In genomic region chr5:110442856-110443255, GRCh38 we compare ENCODE assay signal across 18 cellular contexts.
A peak's percentile ranks its signal among the peaks of the same experiment; 100 is the strongest.
DNase-seq lines count a peak whose midpoint lies in the region; ATAC-seq and TF ChIP-seq lines count a peak whose summit lies in the region.
"Had no signal": no experiment of that assay in that cellular context is flagged by ENCODE, and none has a peak within 500 bp of the region (broad histone marks: within the 10 kb centered on the region; RNA-seq: fewer than 3 reads in every experiment).

No MANE protein-coding gene starts in this region.

- H3K14ac ChIP-seq in trophoblast cell (ENCODE audit: low read length): no peak overlapping the region

- 0 out of 2 replicates have a peak overlapping the region, but pooled peaks have one; percentile 49 for H3K27ac Mint-ChIP-seq in GM23338
- no peak overlapping the region for H3K27ac Mint-ChIP-seq in Caco-2 (ENCODE audit: unreplicated experiment)
- H3K27ac Mint-ChIP-seq: CD4-positive, alpha-beta T cell; IgD-negative memory B cell had no signal

- H2BK12ac ChIP-seq in trophoblast cell (ENCODE audit: low read length): no peak overlapping the region

- no peak overlapping the region for H4K8ac ChIP-seq in trophoblast cell (ENCODE audit: low read depth, low read length)

- H4K20me1 ChIP-seq in GM23338 (replicated peaks; ENCODE audit: insufficient read depth): no peaks in the 10 kb centered on the region

- H3K4me1 Mint-ChIP-seq in GM23338 (peaks cover 5% of the 10 kb centered on the region; the same call in 2 of the 3 replicates), Caco-2 (ENCODE audit: low read depth, unreplicated experiment) (no peaks in the 10 kb centered on the region)
- H3K4me1 Mint-ChIP-seq: IgD-negative memory B cell had no signal

- no peaks in the 10 kb centered on the region for H3K79me2 ChIP-seq in GM23338 (replicated peaks; ENCODE audit: insufficient read depth)
- H3K79me2 ChIP-seq in trophoblast cell (ENCODE audit: control insufficient read depth, insufficient read depth, low read length, poor library complexity): no peaks in the 10 kb centered on the region

- H3K27me3 ChIP-seq in GM23338 (ENCODE audit: insufficient read depth): no peaks in the 10 kb centered on the region
- H3K27me3 ChIP-seq in lower lobe of right lung (ENCODE audit: low read depth): no peaks in the 10 kb centered on the region
- H3K27me3 ChIP-seq in trophoblast cell (ENCODE audit: insufficient read depth, low read length): no peaks in the 10 kb centered on the region
- H3K27me3 ChIP-seq in Caco-2 (replicated peaks; ENCODE audit: control insufficient read depth, insufficient read depth, low read length): no peaks in the 10 kb centered on the region

- H3K9me2 ChIP-seq in GM23338 (ENCODE audit: insufficient read depth): no peaks in the 10 kb centered on the region

- H3K4me3 Mint-ChIP-seq in GM23338: no peak overlapping the region
- no peak overlapping the region for H3K4me3 Mint-ChIP-seq in Caco-2 (ENCODE audit: unreplicated experiment)
- H3K4me3 Mint-ChIP-seq: CD4-positive, alpha-beta T cell; IgD-negative memory B cell had no signal

- no peaks in the 10 kb centered on the region for H3K36me3 ChIP-seq in GM23338 (ENCODE audit: insufficient read depth)
- H3K36me3 ChIP-seq in lower lobe of right lung: no peaks in the 10 kb centered on the region
- H3K36me3 ChIP-seq in trophoblast cell (ENCODE audit: control insufficient read depth in 1 of 2, insufficient read depth in 2 of 2, low read length in 2 of 2): no peaks in the 10 kb centered on the region
- H3K36me3 ChIP-seq in Caco-2 (ENCODE audit: control insufficient read depth, insufficient read depth, low read length): no peaks in the 10 kb centered on the region

- H3K79me1 ChIP-seq in trophoblast cell (ENCODE audit: low read length): no peaks in the 10 kb centered on the region

- no peak overlapping the region for H3K4me3 ChIP-seq in GM23338
- no peak overlapping the region for H3K4me3 ChIP-seq in lower lobe of right lung
- no peak overlapping the region for H3K4me3 ChIP-seq in trophoblast cell (ENCODE audit: low read depth, low read length)
- H3K4me3 ChIP-seq in Caco-2 (ENCODE audit: low read depth, low read length): no peak overlapping the region
- H3K4me3 ChIP-seq: A549 had no signal

- H3K4me1 ChIP-seq in GM23338 (ENCODE audit: insufficient read depth): no peaks in the 10 kb centered on the region
- H3K4me1 ChIP-seq in lower lobe of right lung: no peaks in the 10 kb centered on the region
- peaks cover 3 to 5% of the 10 kb centered on the region in 2 experiments for H3K4me1 ChIP-seq in trophoblast cell (ENCODE audit: control insufficient read depth in 1 of 2, insufficient read depth in 2 of 2, low read length in 2 of 2)
- peaks cover 10% of the 10 kb centered on the region; the same call in 1 of the 2 replicates for H3K4me1 ChIP-seq in Caco-2
- H3K4me1 ChIP-seq: A549 had no signal

- no peak overlapping the region for H3K18ac ChIP-seq in trophoblast cell (ENCODE audit: low read length)

- ATAC-seq in GM23338: no peak
- ATAC-seq in lower lobe of right lung: peak; percentile 14 to 23
- peak; percentile 23 for ATAC-seq in stimulated activated naive CD8-positive, alpha-beta T cell treated with anti-CD3 and anti-CD28 coated beads, Interleukin-15, Interleukin-2, amounts not matched to agents 100 U/mL and 50 U/mL, for 24 hours
- ATAC-seq in HG02885 (IDR thresholded peaks at IDR 0.05; ENCODE audit: poor library complexity, unreplicated experiment): no peak
- ATAC-seq: A549, HepG2 had no signal

- CTCF ChIA-PET in Caco-2 (lab: Charles Lee): no interaction called here

- no peak overlapping the region for H4K91ac ChIP-seq in trophoblast cell (ENCODE audit: low read depth, low read length)

- no peak for DNase-seq in GM23338 (ENCODE audit: low spot score)
- DNase-seq in lower lobe of right lung: no peak
- no peak for DNase-seq in trophoblast cell
- DNase-seq in stimulated activated naive CD8-positive, alpha-beta T cell treated with anti-CD3 and anti-CD28 coated beads, Interleukin-15, Interleukin-2, amounts not matched to agents 100 U/mL and 50 U/mL, for 24 hours: no peak
- DNase-seq in medulla oblongata (ENCODE audit: extremely low spot score): no peak
- DNase-seq in Caco-2: no peak
- DNase-seq in NCI-H82 (lab: John Stamatoyannopoulos, UW): no peak
- DNase-seq: AML-193; CD4-positive, alpha-beta T cell; DMS79 treated with DMSO at 0.1 percent for 48 hours; GF-D8; HCEC 1CT had no signal

- H3K36me3 Mint-ChIP-seq in GM23338 (ENCODE audit: low read depth) (no peaks in the 10 kb centered on the region), Caco-2 (ENCODE audit: insufficient read depth, unreplicated experiment) (no peaks in the 10 kb centered on the region)
- H3K36me3 Mint-ChIP-seq: IgD-negative memory B cell had no signal

- BruUV-seq in Caco-2 (replicated peaks; lab: Mats Ljungman, UMichigan): no TSS peak

- no CpG with 5 or more reads among the region's 4 CpGs for WGBS in trophoblast cell (ENCODE audit: extremely low coverage, insufficient coverage, insufficient read length)

- intact Hi-C loops in lower lobe of right lung (cut with DNase I) (no loop called here), Caco-2 (cut with micrococcal nuclease; ENCODE audit: unreplicated experiment) (no loop called here)

- H2AK5ac ChIP-seq in trophoblast cell (ENCODE audit: low read length): peak overlapping the region; percentile 56

- POLR2A ChIA-PET in Caco-2 (lab: Charles Lee): no interaction called here

- H3K9me3 ChIP-seq in lower lobe of right lung: no peaks in the 10 kb centered on the region
- no peaks in the 10 kb centered on the region for H3K9me3 ChIP-seq in trophoblast cell (ENCODE audit: insufficient read depth, low read depth, low read length)
- H3K9me3 ChIP-seq in Caco-2: no peaks in the 10 kb centered on the region
- H3K9me3 ChIP-seq: A549 had no signal

- no peak overlapping the region for H4K12ac ChIP-seq in trophoblast cell (ENCODE audit: low read depth, low read length)

- H3K27me3 Mint-ChIP-seq in GM23338 (ENCODE audit: insufficient read depth, low read depth, poor library complexity): peaks cover 5% of the 10 kb centered on the region
- no peaks in the 10 kb centered on the region for H3K27me3 Mint-ChIP-seq in Caco-2 (ENCODE audit: insufficient read depth, unreplicated experiment)
- H3K27me3 Mint-ChIP-seq: IgD-negative memory B cell had no signal

- H3K4me2 ChIP-seq in GM23338 (no peak overlapping the region), trophoblast cell (ENCODE audit: low read length) (no peak overlapping the region)
- H3K4me2 ChIP-seq: A549 had no signal

- no peak for TF ChIP-seq CTCF in GM23338 (conservative IDR thresholded peaks at IDR 0.05; ENCODE audit: low read depth in 2 of 2)
- TF ChIP-seq CTCF in lower lobe of right lung (IDR thresholded peaks at IDR 0.05): no peak
- TF ChIP-seq CTCF in Caco-2 (IDR thresholded peaks at IDR 0.05; ENCODE audit: insufficient read depth in 1 of 2, low read depth in 1 of 2, low read length in 1 of 2, severe bottlenecking in 1 of 2, unreplicated experiment in 1 of 2): no peak

- H3K27ac ChIP-seq in GM23338 (ENCODE audit: low read depth): no peak overlapping the region
- H3K27ac ChIP-seq in lower lobe of right lung: no peak overlapping the region
- no peak overlapping the region for H3K27ac ChIP-seq in trophoblast cell (ENCODE audit: low read depth, low read length)
- H3K27ac ChIP-seq: 22Rv1, A549, C4-2B had no signal

- no peak overlapping the region for H2BK5ac ChIP-seq in trophoblast cell (ENCODE audit: low read depth, low read length, poor library complexity)

- H3K23ac ChIP-seq in trophoblast cell (ENCODE audit: low read length): no peak overlapping the region

- no peaks in the 10 kb centered on the region for H3F3A ChIP-seq in GM23338 (replicated peaks; ENCODE audit: low read depth)

- H2AFZ ChIP-seq in GM23338 (no peak overlapping the region), trophoblast cell (ENCODE audit: insufficient read depth, low read length, poor library complexity) (no peak overlapping the region)

- H3K9ac ChIP-seq in trophoblast cell (ENCODE audit: low read length): no peak overlapping the region

- H3K9me3 Mint-ChIP-seq in GM23338 (no peaks in the 10 kb centered on the region), Caco-2 (ENCODE audit: unreplicated experiment) (no peaks in the 10 kb centered on the region)
- H3K9me3 Mint-ChIP-seq: CD4-positive, alpha-beta T cell had no signal

- no peak overlapping the region for H3K4ac ChIP-seq in trophoblast cell (ENCODE audit: low read depth, low read length)

- no peak overlapping the region for H2BK120ac ChIP-seq in trophoblast cell (ENCODE audit: insufficient read depth, low read length, poor library complexity)

TF ChIP-seq in GM23338, 12 proteins besides CTCF, POLR2A, EP300 and RAD21 (continues in another document):
- TF ChIP-seq ZNF331 (CRISPR knock-in tag; IDR thresholded peaks at IDR 0.05; ENCODE audit: low read depth): no peak
- no peak for TF ChIP-seq JUNB (IDR thresholded peaks at IDR 0.05; ENCODE audit: unreplicated experiment)
- TF ChIP-seq EZH2phosphoT487 (IDR thresholded peaks at IDR 0.05; ENCODE audit: unreplicated experiment): no peak

Comparison
In these comparisons a context has a peak if more than half of its experiments do, and no peak if none do; other contexts are left out.
1. ATAC-seq: peak in lower lobe of right lung (2 of 2) and stimulated activated naive CD8-positive, alpha-beta T cell treated with anti-CD3 and anti-CD28 coated beads, Interleukin-15, Interleukin-2, amounts not matched to agents 100 U/mL and 50 U/mL, for 24 hours (single experiment); none in GM23338 (single experiment) and HG02885 (single experiment).